8 cellular contexts compared by ENCODE assay signal in genomic region chr7:76260171-76260703, GRCh38. TPM values are rescaled to one million over a fixed set of nuclear protein-coding genes. Genes with fewer than 3 reads are reported as not detected.
DNase-seq lines count a peak whose midpoint lies in the region; ATAC-seq, FAIRE-seq and TF ChIP-seq lines count a peak whose summit lies in the region.

No MANE protein-coding gene starts in this region.

- POLR2A ChIA-PET in GM12878 (lab: Charles Lee), result no interaction called here

- no peak for FAIRE-seq in GM12878 (lab: Jason Lieb, UNC)

- H4K20me1 ChIP-seq in GM12878 (ENCODE audit: control insufficient read depth, insufficient read depth), result no peaks in the 10 kb centered on the region

- no peak for TF ChIP-seq POLR2A in GM12878 (IDR thresholded peaks at IDR 0.05; ENCODE audit: low read depth, low read length)

- peak overlapping the region; percentile 72 for H3K4me3 ChIP-seq in SK-N-MC
- H3K4me3 ChIP-seq in GM12878, result no peak overlapping the region
- no peak overlapping the region for H3K4me3 ChIP-seq in mucosa of descending colon
- H3K4me3 ChIP-seq in thymus (ENCODE audit: low read length), result peak overlapping the region; percentile 27

- ATAC-seq in GM12878 (peak; percentile 71), mucosa of descending colon (peak; percentile 78), GM19455 (IDR thresholded peaks at IDR 0.05; ENCODE audit: unreplicated experiment) (no peak)

- TF ChIP-seq CTCF in GM12878 (IDR thresholded peaks at IDR 0.05 in 2 of 3, conservative IDR thresholded peaks at IDR 0.05 in 1 of 3; ENCODE audit: control insufficient read depth in 2 of 3, extremely low read depth in 1 of 3, insufficient read depth in 1 of 3, low read depth in 3 of 3, low read length in 3 of 3) (no peak), mucosa of descending colon (IDR thresholded peaks at IDR 0.05) (no peak)

- CTCF ChIA-PET in GM12878 (lab: Yijun Ruan, JAX), result no interaction called here

- in situ Hi-C loops in GM12878 (cut with MboI) (no loop called here), G401 (cut with HindIII; ENCODE audit: low sequenced_read_pairs) (no loop called here)

- no TSS peak for BruUV-seq in GM12878 (replicated peaks; lab: Mats Ljungman, UMichigan)

- H2AFZ ChIP-seq in GM12878 (ENCODE audit: control insufficient read depth, low read depth, low read length), result no peak overlapping the region

- RAD21 ChIA-PET in GM12878 (lab: Charles Lee; ENCODE audit: unreplicated experiment), result interaction anchor here (0.6 kb wide), 1 partner anchor 8 kb away, joined by 3 read pairs; no protein-coding TSS in a partner anchor

- no peaks in the 10 kb centered on the region; a peak in 1 of 4 replicates for H3K27me3 ChIP-seq in GM12878 (replicated peaks in 1 of 2; ENCODE audit: control insufficient read depth in 2 of 2, insufficient read depth in 2 of 2, low read length in 1 of 2)
- peaks cover 17% of the 10 kb centered on the region for H3K27me3 ChIP-seq in thymus (ENCODE audit: control insufficient read depth, insufficient read depth)

- H3K79me2 ChIP-seq in GM12878 (ENCODE audit: control insufficient read depth, insufficient read depth, low read length), result no peaks in the 10 kb centered on the region

- no peak for TF ChIP-seq RAD21 in GM12878 (IDR thresholded peaks at IDR 0.05; ENCODE audit: insufficient read depth, low read depth, low read length)

- TF ChIP-seq EP300 in GM12878 (IDR thresholded peaks at IDR 0.05; ENCODE audit: borderline replicate concordance in 1 of 2, control insufficient read depth in 1 of 2, low read depth in 2 of 2, low read length in 2 of 2), result no peak

- no peak overlapping the region for H3K9ac ChIP-seq in SK-N-MC (ENCODE audit: insufficient read length)
- no peak overlapping the region for H3K9ac ChIP-seq in GM12878 (ENCODE audit: control insufficient read depth, insufficient read depth, low read length)

- intact Hi-C loops in GM12878 (cut with micrococcal nuclease; ENCODE audit: unreplicated experiment), result no loop called here
- intact Hi-C loops in mucosa of descending colon (cut with DNase I, micrococcal nuclease), result no loop called here

- DNase-seq in NCI-H2029 (lab: John Stamatoyannopoulos, UW), result peak; percentile 52
- no peak for DNase-seq in NCI-H2029 treated with DMSO at 0.1 percent for 48 hours (lab: John Stamatoyannopoulos, UW)
- peak; percentile 55 for DNase-seq in SK-N-MC (ENCODE audit: low read depth, low spot score)
- DNase-seq in GM12878 (ENCODE audit: low read depth, low spot score), result no peak
- DNase-seq in mucosa of descending colon, result no peak
- no peak for DNase-seq in G401 (ENCODE audit: low spot score)

- SMC1A ChIA-PET in GM12878 (lab: Charles Lee; ENCODE audit: uncharacterized antibody, unreplicated experiment), result no interaction called here

- H3K4me1 ChIP-seq in GM12878 (ENCODE audit: control insufficient read depth, insufficient read depth, low read length) (no peaks in the 10 kb centered on the region), mucosa of descending colon (ENCODE audit: low read depth) (peaks cover 7% of the 10 kb centered on the region), thymus (ENCODE audit: control insufficient read depth, insufficient read depth, low read length) (no peaks in the 10 kb centered on the region)

- no peak overlapping the region for H3K4me2 ChIP-seq in GM12878 (ENCODE audit: control insufficient read depth, insufficient read depth)

- H3K9me3 ChIP-seq in SK-N-MC (ENCODE audit: low read depth, low read length) (no peaks in the 10 kb centered on the region), GM12878 (replicated peaks; ENCODE audit: control insufficient read depth, insufficient read depth, low read length) (no peaks in the 10 kb centered on the region), mucosa of descending colon (no peaks in the 10 kb centered on the region), thymus (ENCODE audit: control insufficient read depth) (no peaks in the 10 kb centered on the region)

- 37% methylated on average over 15 of the region's 28 CpGs for WGBS in GM12878 (ENCODE audit: insufficient coverage, insufficient replicate concordance, low lambda C conversion rate, missing lambda C conversion rate)
- WGBS in thymus, result 11% methylated on average over 28 of the region's 28 CpGs

- no peaks in the 10 kb centered on the region for H3K36me3 ChIP-seq in SK-N-MC (ENCODE audit: insufficient read depth, low read length)
- no peaks in the 10 kb centered on the region for H3K36me3 ChIP-seq in GM12878 (ENCODE audit: control insufficient read depth in 2 of 2, insufficient read depth in 2 of 2, low read length in 1 of 2)
- no peaks in the 10 kb centered on the region for H3K36me3 ChIP-seq in mucosa of descending colon (ENCODE audit: low read depth)
- no peaks in the 10 kb centered on the region for H3K36me3 ChIP-seq in thymus (ENCODE audit: control insufficient read depth, insufficient read depth)

- H3K27ac ChIP-seq in SK-N-MC, result no peak overlapping the region
- H3K27ac ChIP-seq in GM12878 (ENCODE audit: control insufficient read depth, insufficient read depth), result no peak overlapping the region
- no peak overlapping the region for H3K27ac ChIP-seq in thymus (ENCODE audit: low read depth)

TF ChIP-seq in GM12878, 131 proteins besides CTCF, POLR2A, EP300 and RAD21 (continues in another document):
- TF ChIP-seq CEBPB (IDR thresholded peaks at IDR 0.05; ENCODE audit: borderline replicate concordance in 1 of 2, low read depth in 2 of 2, low read length in 2 of 2), result no peak
- no peak for TF ChIP-seq PRDM15 (CRISPR knock-in tag; IDR thresholded peaks at IDR 0.05)
- TF ChIP-seq NRF1 (conservative IDR thresholded peaks at IDR 0.05; ENCODE audit: low read depth, low read length), result no peak

RNA-seq across cellular contexts. Expression of gene HSPB1, which starts 42.2 kb away (rescaled TPM):
- total RNA-seq in GM12878 (2013; cell fraction: nucleolus; rRNA removed), result 21.2 and 22.1 TPM in 2 replicates
- total RNA-seq in GM12878 (2014; rRNA removed), result 31.9 and 47.8 TPM in 2 replicates
- total RNA-seq in GM12878 (2014; rRNA removed; fragmentation: Illumina TruSeq; extraction: Trizol), result 35.4 and 41.2 TPM in 2 replicates
- 181 and 189 TPM in 2 replicates for total RNA-seq in GM12878 (2021)
- polyA plus RNA-seq in GM12878 (2011; ENCODE audit: low read depth), result 50.0 TPM
- polyA plus RNA-seq in GM12878 (2011; rRNA removed), result 10.4 and 67.5 TPM in 2 replicates
- polyA plus RNA-seq in GM12878 (2011; cell fraction: cytosol; rRNA removed), result 139 and 153 TPM in 2 replicates
- polyA plus RNA-seq in GM12878 (2011; cell fraction: nucleus; rRNA removed), result 127 and 155 TPM in 2 replicates
- polyA plus RNA-seq in GM12878 (2012), result 172 and 210 TPM in 2 replicates
- 1.4 and 41.6 TPM in 2 replicates for polyA plus RNA-seq in GM12878 (2014; fragmentation: Illumina TruSeq; extraction: Trizol)
- 10 to 100 TPM; 13.7 to 56.5 TPM for polyA plus RNA-seq in GM12878 (2014; fragmentation: Nextera tagmentation; extraction: Ambion mirVana)
- polyA plus RNA-seq in GM12878 (2014; rRNA removed), result 134 and 182 TPM in 2 replicates
- 100 to 1,000 TPM; 279 to 297 TPM for polyA plus RNA-seq in GM12878 (2016; fragmentation: Nextera tagmentation; extraction: Ambion mirVana)
- 15.6 and 24.8 TPM in 2 replicates for polyA minus RNA-seq in GM12878 (2011; rRNA and poly(A)+ RNA removed)
- polyA minus RNA-seq in GM12878 (2011; cell fraction: cytosol; rRNA and poly(A)+ RNA removed), result 42.6 and 53.3 TPM in 2 replicates
- 21.4 and 37.5 TPM in 2 replicates for polyA minus RNA-seq in GM12878 (2011; cell fraction: nucleus; rRNA and poly(A)+ RNA removed)
- total RNA-seq in mucosa of descending colon, result 100 to 1,000 TPM; 207 to 840 (median 310) TPM
- polyA plus RNA-seq in thymus, result 1,040 TPM
- 129 and 145 TPM in 2 replicates for total RNA-seq in G401 (2014; rRNA removed; shearing (Covaris generic))

RNA-seq across cellular contexts. Expression of gene SRRM3, which starts 58.5 kb away (rescaled TPM):
- total RNA-seq in GM12878 (2013; cell fraction: nucleolus; rRNA removed), result not detected in 2 replicates
- total RNA-seq in GM12878 (2014; rRNA removed), result not detected in 2 replicates
- not detected in 2 replicates for total RNA-seq in GM12878 (2014; rRNA removed; fragmentation: Illumina TruSeq; extraction: Trizol)
- 0.15 and 0.19 TPM in 2 replicates for total RNA-seq in GM12878 (2021)
- polyA plus RNA-seq in GM12878 (2011; ENCODE audit: low read depth), result not detected
- polyA plus RNA-seq in GM12878 (2011; rRNA removed), result 0.03 TPM in 1 of 2 replicates, not detected in the other
- not detected in 2 replicates for polyA plus RNA-seq in GM12878 (2011; cell fraction: cytosol; rRNA removed)
- polyA plus RNA-seq in GM12878 (2011; cell fraction: nucleus; rRNA removed), result not detected in 2 replicates
- 0.29 and 0.30 TPM in 2 replicates for polyA plus RNA-seq in GM12878 (2012)
- polyA plus RNA-seq in GM12878 (2014; fragmentation: Illumina TruSeq; extraction: Trizol), result 0.03 TPM in 1 of 2 replicates, not detected in the other
- not detected for polyA plus RNA-seq in GM12878 (2014; fragmentation: Nextera tagmentation; extraction: Ambion mirVana)
- not detected in 2 replicates for polyA plus RNA-seq in GM12878 (2014; rRNA removed)
- under 1 TPM in 1 of 2 experiments, not detected in 1; 0.06 TPM for polyA plus RNA-seq in GM12878 (2016; fragmentation: Nextera tagmentation; extraction: Ambion mirVana)
- not detected in 2 replicates for polyA minus RNA-seq in GM12878 (2011; rRNA and poly(A)+ RNA removed)
- not detected in 2 replicates for polyA minus RNA-seq in GM12878 (2011; cell fraction: cytosol; rRNA and poly(A)+ RNA removed)
- not detected in 2 replicates for polyA minus RNA-seq in GM12878 (2011; cell fraction: nucleus; rRNA and poly(A)+ RNA removed)
- total RNA-seq in mucosa of descending colon, result 1 to 10 TPM in 1 of 3 donors, under 1 TPM in 2; 0.43 to 3.2 (median 0.67) TPM
- polyA plus RNA-seq in thymus, result 1.4 TPM
- total RNA-seq in G401 (2014; rRNA removed; shearing (Covaris generic)), result 5.8 and 8.5 TPM in 2 replicates

Comparison
In these comparisons a context has a peak if more than half of its experiments do, and no peak if none do; other contexts are left out.
1. DNase-seq: peak in NCI-H2029 (single experiment) and SK-N-MC (single experiment); none in NCI-H2029 treated with DMSO at 0.1 percent for 48 hours (single experiment), GM12878 (single experiment), mucosa of descending colon (0 of 3) and G401 (single experiment).
2. H3K4me3 ChIP-seq: peak in SK-N-MC (single experiment) and thymus (single experiment); none in GM12878 (single experiment) and mucosa of descending colon (single experiment).